ENCODE assay signal across 1 cellular context in genomic region chr1:1033731-1034437, GRCh38.
A peak's percentile ranks its signal among the peaks of the same experiment; 100 is the strongest.
TF ChIP-seq lines count a peak whose summit lies in the region.

No MANE protein-coding gene starts in this region.

TF ChIP-seq in GM12878, 131 proteins besides CTCF, POLR2A, EP300 and RAD21:
- TF ChIP-seq BHLHE40 (IDR thresholded peaks at IDR 0.05; ENCODE audit: borderline replicate concordance in 1 of 2, low read depth in 2 of 2, low read length in 1 of 2) (peak in 1 of 2 experiments; percentile 22; a peak in 1 of 4 replicates), SMC3 (IDR thresholded peaks at IDR 0.05; ENCODE audit: borderline replicate concordance, low read length) (no peak), GATAD2B (conservative IDR thresholded peaks at IDR 0.05; ENCODE audit: low read depth) (peak; percentile 38; the same call in 1 of the 2 replicates), IKZF1 (conservative IDR thresholded peaks at IDR 0.05) (peak; percentile 37; the same call in 1 of the 2 replicates), JUNB (IDR thresholded peaks at IDR 0.05) (no peak), PML (IDR thresholded peaks at IDR 0.05; ENCODE audit: low read length) (no peak), RELA (IDR thresholded peaks at IDR 0.05; ENCODE audit: borderline replicate concordance, partially characterized antibody) (no peak), NR2C2 (IDR thresholded peaks at IDR 0.05; ENCODE audit: borderline replicate concordance, control insufficient read depth, insufficient read length, low read depth) (no peak)
